ENCODE assay signal across 1 cellular context in genomic region chr1:52404116-52404974, GRCh38.
TF ChIP-seq lines count a peak whose summit lies in the region.

ORC1 (minus strand) TSS chr1:52404423; CDS start chr1:52402223, 2,200 bp downstream.
A gene with protein sequence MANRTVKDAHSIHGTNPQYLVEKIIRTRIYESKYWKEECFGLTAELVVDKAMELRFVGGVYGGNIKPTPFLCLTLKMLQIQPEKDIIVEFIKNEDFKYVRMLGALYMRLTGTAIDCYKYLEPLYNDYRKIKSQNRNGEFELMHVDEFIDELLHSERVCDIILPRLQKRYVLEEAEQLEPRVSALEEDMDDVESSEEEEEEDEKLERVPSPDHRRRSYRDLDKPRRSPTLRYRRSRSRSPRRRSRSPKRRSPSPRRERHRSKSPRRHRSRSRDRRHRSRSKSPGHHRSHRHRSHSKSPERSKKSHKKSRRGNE (plus strand): TSS chr1:52404602. CDS start chr1:52404750, 148 bp downstream.

TF ChIP-seq in HepG2, 621 proteins besides CTCF, POLR2A, EP300 and RAD21 (continued from another document and continues in another):
- TF ChIP-seq, protein P1, sequence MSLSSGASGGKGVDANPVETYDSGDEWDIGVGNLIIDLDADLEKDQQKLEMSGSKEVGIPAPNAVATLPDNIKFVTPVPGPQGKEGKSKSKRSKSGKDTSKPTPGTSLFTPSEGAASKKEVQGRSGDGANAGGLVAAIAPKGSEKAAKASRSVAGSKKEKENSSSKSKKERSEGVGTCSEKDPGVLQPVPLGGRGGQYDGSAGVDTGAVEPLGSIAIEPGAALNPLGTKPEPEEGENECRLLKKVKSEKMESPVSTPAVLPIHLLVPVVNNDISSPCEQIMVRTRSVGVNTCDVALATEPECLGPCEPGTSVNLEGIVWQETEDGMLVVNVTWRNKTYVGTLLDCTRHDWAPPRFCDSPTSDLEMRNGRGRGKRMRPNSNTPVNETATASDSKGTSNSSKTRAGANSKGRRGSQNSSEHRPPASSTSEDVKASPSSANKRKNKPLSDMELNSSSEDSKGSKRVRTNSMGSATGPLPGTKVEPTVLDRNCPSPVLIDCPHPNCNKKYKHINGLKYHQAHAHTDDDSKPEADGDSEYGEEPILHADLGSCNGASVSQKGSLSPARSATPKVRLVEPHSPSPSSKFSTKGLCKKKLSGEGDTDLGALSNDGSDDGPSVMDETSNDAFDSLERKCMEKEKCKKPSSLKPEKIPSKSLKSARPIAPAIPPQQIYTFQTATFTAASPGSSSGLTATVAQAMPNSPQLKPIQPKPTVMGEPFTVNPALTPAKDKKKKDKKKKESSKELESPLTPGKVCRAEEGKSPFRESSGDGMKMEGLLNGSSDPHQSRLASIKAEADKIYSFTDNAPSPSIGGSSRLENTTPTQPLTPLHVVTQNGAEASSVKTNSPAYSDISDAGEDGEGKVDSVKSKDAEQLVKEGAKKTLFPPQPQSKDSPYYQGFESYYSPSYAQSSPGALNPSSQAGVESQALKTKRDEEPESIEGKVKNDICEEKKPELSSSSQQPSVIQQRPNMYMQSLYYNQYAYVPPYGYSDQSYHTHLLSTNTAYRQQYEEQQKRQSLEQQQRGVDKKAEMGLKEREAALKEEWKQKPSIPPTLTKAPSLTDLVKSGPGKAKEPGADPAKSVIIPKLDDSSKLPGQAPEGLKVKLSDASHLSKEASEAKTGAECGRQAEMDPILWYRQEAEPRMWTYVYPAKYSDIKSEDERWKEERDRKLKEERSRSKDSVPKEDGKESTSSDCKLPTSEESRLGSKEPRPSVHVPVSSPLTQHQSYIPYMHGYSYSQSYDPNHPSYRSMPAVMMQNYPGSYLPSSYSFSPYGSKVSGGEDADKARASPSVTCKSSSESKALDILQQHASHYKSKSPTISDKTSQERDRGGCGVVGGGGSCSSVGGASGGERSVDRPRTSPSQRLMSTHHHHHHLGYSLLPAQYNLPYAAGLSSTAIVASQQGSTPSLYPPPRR (CRISPR knock-in tag; IDR thresholded peaks at IDR 0.05; ENCODE audit: borderline replicate concordance): no peak; the same call in 1 of the 2 replicates
- TF ChIP-seq TRAFD1 (CRISPR knock-in tag; IDR thresholded peaks at IDR 0.05; ENCODE audit: borderline replicate concordance) (0 out of 2 replicates have a peak, but pooled peaks have one; percentile 34), ZFY (CRISPR knock-in tag; IDR thresholded peaks at IDR 0.05) (peak; percentile 39), ARNT2 (CRISPR knock-in tag; IDR thresholded peaks at IDR 0.05; ENCODE audit: low read depth) (peak; percentile 76; the same call in 1 of the 2 replicates), KLF12 (CRISPR knock-in tag; IDR thresholded peaks at IDR 0.05; ENCODE audit: borderline replicate concordance) (peak; percentile 30; the same call in 1 of the 2 replicates), MATR3 (CRISPR knock-in tag; IDR thresholded peaks at IDR 0.05) (no peak), ZSCAN22 (CRISPR knock-in tag; IDR thresholded peaks at IDR 0.05) (no peak), RXRA (CRISPR knock-in tag; IDR thresholded peaks at IDR 0.05) (no peak; the same call in 1 of the 2 replicates), DZIP1 (CRISPR knock-in tag; IDR thresholded peaks at IDR 0.05) (no peak), FOXO1 (CRISPR knock-in tag; IDR thresholded peaks at IDR 0.05) (peak; percentile 15; the same call in 1 of the 2 replicates), MED1 (CRISPR knock-in tag; IDR thresholded peaks at IDR 0.05) (peak; percentile 34; the same call in 1 of the 2 replicates), CEBPB (IDR thresholded peaks at IDR 0.05; ENCODE audit: borderline replicate concordance, low read depth, low read length) (peak; percentile 99), ZNF207 (IDR thresholded peaks at IDR 0.05; ENCODE audit: borderline replicate concordance) (no peak), ZNF225 (CRISPR knock-in tag; IDR thresholded peaks at IDR 0.05) (no peak; the same call in 1 of the 2 replicates), MAZ (IDR thresholded peaks at IDR 0.05; ENCODE audit: borderline replicate concordance, low read depth, low read length) (peak; percentile 50; the same call in 1 of the 2 replicates), MAZ (CRISPR knock-in tag; IDR thresholded peaks at IDR 0.05; ENCODE audit: low read depth) (peak; percentile 56), TBX2 (CRISPR knock-in tag; IDR thresholded peaks at IDR 0.05; ENCODE audit: borderline replicate concordance) (peak; percentile 71; the same call in 1 of the 2 replicates), RAD51 (IDR thresholded peaks at IDR 0.05; ENCODE audit: borderline replicate concordance) (no peak), GATAD1 (CRISPR knock-in tag; IDR thresholded peaks at IDR 0.05) (peak; percentile 96), ONECUT2 (CRISPR knock-in tag; IDR thresholded peaks at IDR 0.05) (0 out of 2 replicates have a peak, but pooled peaks have one; percentile 36), ZC3H13 (CRISPR knock-in tag; IDR thresholded peaks at IDR 0.05) (peak; percentile 77; the same call in 1 of the 2 replicates), NFKB2 (CRISPR knock-in tag; IDR thresholded peaks at IDR 0.05; ENCODE audit: borderline replicate concordance) (peak; percentile 64; the same call in 1 of the 2 replicates), ZNF570 (CRISPR knock-in tag; IDR thresholded peaks at IDR 0.05; ENCODE audit: borderline replicate concordance) (no peak), ZNF205 (CRISPR knock-in tag; IDR thresholded peaks at IDR 0.05) (no peak), ZNF713 (CRISPR knock-in tag; IDR thresholded peaks at IDR 0.05) (no peak), BRCA1 (CRISPR knock-in tag; IDR thresholded peaks at IDR 0.05) (no peak)
- TF ChIP-seq, protein P2, sequence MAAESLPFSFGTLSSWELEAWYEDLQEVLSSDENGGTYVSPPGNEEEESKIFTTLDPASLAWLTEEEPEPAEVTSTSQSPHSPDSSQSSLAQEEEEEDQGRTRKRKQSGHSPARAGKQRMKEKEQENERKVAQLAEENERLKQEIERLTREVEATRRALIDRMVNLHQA (CRISPR knock-in tag; IDR thresholded peaks at IDR 0.05): no peak
- TF ChIP-seq, protein P3, sequence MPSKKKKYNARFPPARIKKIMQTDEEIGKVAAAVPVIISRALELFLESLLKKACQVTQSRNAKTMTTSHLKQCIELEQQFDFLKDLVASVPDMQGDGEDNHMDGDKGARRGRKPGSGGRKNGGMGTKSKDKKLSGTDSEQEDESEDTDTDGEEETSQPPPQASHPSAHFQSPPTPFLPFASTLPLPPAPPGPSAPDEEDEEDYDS (CRISPR knock-in tag; IDR thresholded peaks at IDR 0.05): peak; percentile 88
- TF ChIP-seq, protein P4, sequence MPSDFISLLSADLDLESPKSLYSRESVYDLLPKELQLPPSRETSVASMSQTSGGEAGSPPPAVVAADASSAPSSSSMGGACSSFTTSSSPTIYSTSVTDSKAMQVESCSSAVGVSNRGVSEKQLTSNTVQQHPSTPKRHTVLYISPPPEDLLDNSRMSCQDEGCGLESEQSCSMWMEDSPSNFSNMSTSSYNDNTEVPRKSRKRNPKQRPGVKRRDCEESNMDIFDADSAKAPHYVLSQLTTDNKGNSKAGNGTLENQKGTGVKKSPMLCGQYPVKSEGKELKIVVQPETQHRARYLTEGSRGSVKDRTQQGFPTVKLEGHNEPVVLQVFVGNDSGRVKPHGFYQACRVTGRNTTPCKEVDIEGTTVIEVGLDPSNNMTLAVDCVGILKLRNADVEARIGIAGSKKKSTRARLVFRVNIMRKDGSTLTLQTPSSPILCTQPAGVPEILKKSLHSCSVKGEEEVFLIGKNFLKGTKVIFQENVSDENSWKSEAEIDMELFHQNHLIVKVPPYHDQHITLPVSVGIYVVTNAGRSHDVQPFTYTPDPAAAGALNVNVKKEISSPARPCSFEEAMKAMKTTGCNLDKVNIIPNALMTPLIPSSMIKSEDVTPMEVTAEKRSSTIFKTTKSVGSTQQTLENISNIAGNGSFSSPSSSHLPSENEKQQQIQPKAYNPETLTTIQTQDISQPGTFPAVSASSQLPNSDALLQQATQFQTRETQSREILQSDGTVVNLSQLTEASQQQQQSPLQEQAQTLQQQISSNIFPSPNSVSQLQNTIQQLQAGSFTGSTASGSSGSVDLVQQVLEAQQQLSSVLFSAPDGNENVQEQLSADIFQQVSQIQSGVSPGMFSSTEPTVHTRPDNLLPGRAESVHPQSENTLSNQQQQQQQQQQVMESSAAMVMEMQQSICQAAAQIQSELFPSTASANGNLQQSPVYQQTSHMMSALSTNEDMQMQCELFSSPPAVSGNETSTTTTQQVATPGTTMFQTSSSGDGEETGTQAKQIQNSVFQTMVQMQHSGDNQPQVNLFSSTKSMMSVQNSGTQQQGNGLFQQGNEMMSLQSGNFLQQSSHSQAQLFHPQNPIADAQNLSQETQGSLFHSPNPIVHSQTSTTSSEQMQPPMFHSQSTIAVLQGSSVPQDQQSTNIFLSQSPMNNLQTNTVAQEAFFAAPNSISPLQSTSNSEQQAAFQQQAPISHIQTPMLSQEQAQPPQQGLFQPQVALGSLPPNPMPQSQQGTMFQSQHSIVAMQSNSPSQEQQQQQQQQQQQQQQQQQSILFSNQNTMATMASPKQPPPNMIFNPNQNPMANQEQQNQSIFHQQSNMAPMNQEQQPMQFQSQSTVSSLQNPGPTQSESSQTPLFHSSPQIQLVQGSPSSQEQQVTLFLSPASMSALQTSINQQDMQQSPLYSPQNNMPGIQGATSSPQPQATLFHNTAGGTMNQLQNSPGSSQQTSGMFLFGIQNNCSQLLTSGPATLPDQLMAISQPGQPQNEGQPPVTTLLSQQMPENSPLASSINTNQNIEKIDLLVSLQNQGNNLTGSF (CRISPR knock-in tag; IDR thresholded peaks at IDR 0.05): no peak; the same call in 1 of the 2 replicates
- TF ChIP-seq, protein P5, sequence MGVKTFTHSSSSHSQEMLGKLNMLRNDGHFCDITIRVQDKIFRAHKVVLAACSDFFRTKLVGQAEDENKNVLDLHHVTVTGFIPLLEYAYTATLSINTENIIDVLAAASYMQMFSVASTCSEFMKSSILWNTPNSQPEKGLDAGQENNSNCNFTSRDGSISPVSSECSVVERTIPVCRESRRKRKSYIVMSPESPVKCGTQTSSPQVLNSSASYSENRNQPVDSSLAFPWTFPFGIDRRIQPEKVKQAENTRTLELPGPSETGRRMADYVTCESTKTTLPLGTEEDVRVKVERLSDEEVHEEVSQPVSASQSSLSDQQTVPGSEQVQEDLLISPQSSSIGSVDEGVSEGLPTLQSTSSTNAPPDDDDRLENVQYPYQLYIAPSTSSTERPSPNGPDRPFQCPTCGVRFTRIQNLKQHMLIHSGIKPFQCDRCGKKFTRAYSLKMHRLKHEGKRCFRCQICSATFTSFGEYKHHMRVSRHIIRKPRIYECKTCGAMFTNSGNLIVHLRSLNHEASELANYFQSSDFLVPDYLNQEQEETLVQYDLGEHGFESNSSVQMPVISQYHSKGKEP (CRISPR knock-in tag; IDR thresholded peaks at IDR 0.05): no peak
- TF ChIP-seq, protein P6, sequence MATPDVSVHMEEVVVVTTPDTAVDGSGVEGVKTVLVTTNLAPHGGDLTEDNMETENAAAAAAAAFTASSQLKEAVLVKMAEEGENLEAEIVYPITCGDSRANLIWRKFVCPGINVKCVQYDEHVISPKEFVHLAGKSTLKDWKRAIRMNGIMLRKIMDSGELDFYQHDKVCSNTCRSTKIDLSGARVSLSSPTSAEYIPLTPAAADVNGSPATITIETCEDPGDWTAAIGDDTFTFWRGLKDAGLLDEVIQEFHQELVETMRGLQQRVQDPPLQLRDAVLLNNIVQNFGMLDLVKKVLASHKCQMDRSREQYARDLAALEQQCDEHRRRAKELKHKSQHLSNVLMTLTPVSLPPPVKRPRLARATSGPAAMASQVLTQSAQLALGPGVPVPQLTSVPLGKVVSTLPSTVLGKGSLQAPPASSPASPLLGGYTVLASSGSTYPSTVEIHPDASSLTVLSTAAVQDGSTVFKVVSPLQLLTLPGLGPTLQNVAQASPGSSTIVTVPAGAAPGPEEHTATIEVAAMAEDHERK (CRISPR knock-in tag; IDR thresholded peaks at IDR 0.05; ENCODE audit: low read depth): peak; percentile 65; the same call in 1 of the 2 replicates
